ENCODE assay signal across 8 cellular contexts in the genomic region with DNA sequence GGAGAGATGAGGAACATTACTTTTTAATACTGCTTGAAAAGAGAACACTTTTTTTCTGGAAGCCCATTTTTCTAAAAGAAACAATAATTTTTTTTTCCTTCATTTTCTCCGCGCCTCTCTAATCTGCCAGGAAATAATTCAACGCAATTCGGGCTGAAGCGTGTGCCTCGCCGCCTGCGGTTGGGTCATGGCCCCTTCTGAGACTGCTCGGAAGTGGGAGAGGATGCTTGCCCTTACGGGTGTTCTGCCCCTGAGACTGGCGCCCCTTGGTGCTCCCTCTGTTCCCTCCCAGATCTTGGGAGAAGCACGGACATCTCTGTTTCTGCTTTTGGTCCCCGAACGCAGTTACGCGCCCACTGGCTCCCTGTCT. TPM values are rescaled to one million over a fixed set of nuclear protein-coding genes. Genes with fewer than 3 reads are reported as not detected.
DNase-seq lines count a peak whose midpoint lies in the region; ATAC-seq and TF ChIP-seq lines count a peak whose summit lies in the region.

No MANE protein-coding gene starts in this region.

- ATAC-seq in HG02610 (IDR thresholded peaks at IDR 0.05; ENCODE audit: unreplicated experiment): peak; percentile 5

- in situ Hi-C loops in astrocyte of the spinal cord (cut with HindIII; ENCODE audit: low sequenced_read_pairs): no loop called here

- no peaks in the 10 kb centered on the region for H3K4me1 ChIP-seq in BE2C
- H3K4me1 ChIP-seq in mononuclear cell (ENCODE audit: insufficient read depth, low read length): peaks cover 25% of the 10 kb centered on the region

- DNase-seq in BE2C: no peak
- DNase-seq in astrocyte of the spinal cord (ENCODE audit: low read depth, low spot score): no peak
- DNase-seq in germinal center (ENCODE audit: low spot score): no peak
- no peak for DNase-seq in NCI-H146 treated with DMSO at 0.1 percent for 48 hours (lab: John Stamatoyannopoulos, UW; ENCODE audit: unreplicated experiment)
- DNase-seq in globus pallidus (ENCODE audit: low spot score): no peak
- no peak for DNase-seq in midbrain (lab: John Stamatoyannopoulos, UW)

- H3K36me3 ChIP-seq in BE2C: no peaks in the 10 kb centered on the region

- H3K4me3 ChIP-seq in BE2C (ENCODE audit: low read depth, low read length): peak overlapping the region; percentile 42
- H3K4me3 ChIP-seq in astrocyte of the spinal cord (ENCODE audit: low read depth, low read length): peak overlapping the region; percentile 16
- peak overlapping the region; percentile 13 for H3K4me3 ChIP-seq in mononuclear cell (ENCODE audit: low read length)

- TF ChIP-seq CTCF in BE2C (IDR thresholded peaks at IDR 0.05; ENCODE audit: low read depth, low read length) (no peak), astrocyte of the spinal cord (IDR thresholded peaks at IDR 0.05; ENCODE audit: low read depth, low read length) (no peak)

- H3K9me3 ChIP-seq in BE2C (no peaks in the 10 kb centered on the region), mononuclear cell (ENCODE audit: low read depth, low read length) (peaks cover 6% of the 10 kb centered on the region)

- peaks cover 52% of the 10 kb centered on the region for H3K27me3 ChIP-seq in BE2C
- peaks cover 72% of the 10 kb centered on the region for H3K27me3 ChIP-seq in mononuclear cell (ENCODE audit: insufficient read depth, low read length)

RNA-seq across cellular contexts. Expression of a gene that starts 0.3 kb away (rescaled TPM):
- 0.32 TPM for polyA plus RNA-seq in BE2C (2012; ENCODE audit: insufficient read depth, insufficient read length, low read depth)
- 2.4 TPM for total RNA-seq in mononuclear cell
